Comparison of ENCODE assay signal across 8 cellular contexts in genomic region chr5:96146675-96147074, GRCh38.
A peak's percentile ranks its signal among the peaks of the same experiment; 100 is the strongest.
DNase-seq lines count a peak whose midpoint lies in the region; ATAC-seq and TF ChIP-seq lines count a peak whose summit lies in the region.

No MANE protein-coding gene starts in this region.

- H3K9me3 ChIP-seq in left lung (no peaks in the 10 kb centered on the region), stomach (no peaks in the 10 kb centered on the region)

- peaks cover 7% of the 10 kb centered on the region for H3K27me3 Mint-ChIP-seq in activated T-helper 1 cell treated with anti-CD3 and anti-CD28 coated beads, Interleukin-12 subunit alpha, Interleukin-12 subunit beta, Interleukin-2, Interleukin-4 antibody, amounts not matched to agents 30 ng/mL and 10 ng/mL and 1 ng/mL, durations not matched to agents 14 hours and 24 hours and 36 hours (ENCODE audit: insufficient read depth)

- no peak for TF ChIP-seq POLR2A in stomach (IDR thresholded peaks at IDR 0.05)

- no peak overlapping the region for H3K4me3 ChIP-seq in left lung
- H3K4me3 ChIP-seq in stomach = no peak overlapping the region

- ATAC-seq in GM18873 (IDR thresholded peaks at IDR 0.05; ENCODE audit: low FRiP score, unreplicated experiment) = peak; percentile 80
- peak; percentile 68 for ATAC-seq in HG03520 (IDR thresholded peaks at IDR 0.05; ENCODE audit: unreplicated experiment)
- peak; percentile 90 for ATAC-seq in left lung
- ATAC-seq in GM21423 (IDR thresholded peaks at IDR 0.05; ENCODE audit: unreplicated experiment) = no peak

- H3K4me1 Mint-ChIP-seq in activated T-helper 1 cell treated with anti-CD3 and anti-CD28 coated beads, Interleukin-12 subunit alpha, Interleukin-12 subunit beta, Interleukin-2, Interleukin-4 antibody, amounts not matched to agents 30 ng/mL and 10 ng/mL and 1 ng/mL, durations not matched to agents 14 hours and 24 hours and 36 hours (ENCODE audit: low read depth) = no peaks in the 10 kb centered on the region

- intact Hi-C loops in activated T-helper 1 cell treated with anti-CD3 and anti-CD28 coated beads, Interleukin-12 subunit alpha, Interleukin-12 subunit beta, Interleukin-2, Interleukin-4 antibody, amounts not matched to agents 30 ng/mL and 10 ng/mL and 1 ng/mL, durations not matched to agents 14 hours and 24 hours and 36 hours (cut with micrococcal nuclease) = no loop called here
- intact Hi-C loops in left lung (cut with DNase I) (no loop called here), stomach (cut with DNase I; ENCODE audit: low total_unique reads) (no loop called here)

- no peak for TF ChIP-seq CTCF in left lung (IDR thresholded peaks at IDR 0.05)
- TF ChIP-seq CTCF in stomach (IDR thresholded peaks at IDR 0.05) = no peak

- H3K36me3 Mint-ChIP-seq in activated T-helper 1 cell treated with anti-CD3 and anti-CD28 coated beads, Interleukin-12 subunit alpha, Interleukin-12 subunit beta, Interleukin-2, Interleukin-4 antibody, amounts not matched to agents 30 ng/mL and 10 ng/mL and 1 ng/mL, durations not matched to agents 14 hours and 24 hours and 36 hours (ENCODE audit: low read depth) = no peaks in the 10 kb centered on the region

- peak; percentile 46 for DNase-seq in AG08396 (ENCODE audit: low spot score)
- DNase-seq in activated T-helper 1 cell treated with anti-CD3 and anti-CD28 coated beads, Interleukin-12 subunit alpha, Interleukin-12 subunit beta, Interleukin-2, Interleukin-4 antibody, amounts not matched to agents 30 ng/mL and 10 ng/mL and 1 ng/mL, durations not matched to agents 14 hours and 24 hours and 36 hours (ENCODE audit: low spot score) = peak; percentile 3
- DNase-seq in left lung = no peak
- DNase-seq in HuH-7.5 (ENCODE audit: low spot score) = no peak
- no peak for DNase-seq in stomach

- TF ChIP-seq EP300 in stomach (IDR thresholded peaks at IDR 0.05) = no peak

- H3K9me3 Mint-ChIP-seq in activated T-helper 1 cell treated with anti-CD3 and anti-CD28 coated beads, Interleukin-12 subunit alpha, Interleukin-12 subunit beta, Interleukin-2, Interleukin-4 antibody, amounts not matched to agents 30 ng/mL and 10 ng/mL and 1 ng/mL, durations not matched to agents 14 hours and 24 hours and 36 hours = no peaks in the 10 kb centered on the region

- H3K4me3 Mint-ChIP-seq in activated T-helper 1 cell treated with anti-CD3 and anti-CD28 coated beads, Interleukin-12 subunit alpha, Interleukin-12 subunit beta, Interleukin-2, Interleukin-4 antibody, amounts not matched to agents 30 ng/mL and 10 ng/mL and 1 ng/mL, durations not matched to agents 14 hours and 24 hours and 36 hours = no peak overlapping the region

- no peak overlapping the region for H3K27ac Mint-ChIP-seq in activated T-helper 1 cell treated with anti-CD3 and anti-CD28 coated beads, Interleukin-12 subunit alpha, Interleukin-12 subunit beta, Interleukin-2, Interleukin-4 antibody, amounts not matched to agents 30 ng/mL and 10 ng/mL and 1 ng/mL, durations not matched to agents 14 hours and 24 hours and 36 hours

- 60 to 75% (median 70%) methylated on average over 2 of the region's 2 CpGs for WGBS in stomach, 5 donors

- H3K27me3 ChIP-seq in left lung (no peaks in the 10 kb centered on the region), stomach (no peaks in the 10 kb centered on the region)

- H3K27ac ChIP-seq in left lung (no peak overlapping the region), stomach (no peak overlapping the region)

- H3K36me3 ChIP-seq in left lung (no peaks in the 10 kb centered on the region), stomach (no peaks in the 10 kb centered on the region)

- H3K4me1 ChIP-seq in left lung = peaks cover 0 to 17% of the 10 kb centered on the region in 2 donors
- H3K4me1 ChIP-seq in stomach = peaks cover 8 to 27% (median 16%) of the 10 kb centered on the region in 4 donors

Comparison
In these comparisons a context has a peak if more than half of its experiments do, and no peak if none do; other contexts are left out.
1. DNase-seq: peak in AG08396 (single experiment) and activated T-helper 1 cell treated with anti-CD3 and anti-CD28 coated beads, Interleukin-12 subunit alpha, Interleukin-12 subunit beta, Interleukin-2, Interleukin-4 antibody, amounts not matched to agents 30 ng/mL and 10 ng/mL and 1 ng/mL, durations not matched to agents 14 hours and 24 hours and 36 hours (single experiment); none in left lung (0 of 2), HuH-7.5 (single experiment) and stomach (single experiment).